26 cellular contexts compared by ENCODE assay signal in genomic region chr20:49394264-49394663, GRCh38.
DNase-seq lines count a peak whose midpoint lies in the region; ATAC-seq and TF ChIP-seq lines count a peak whose summit lies in the region.
"Had no signal": no experiment of that assay in that cellular context is flagged by ENCODE, and none has a peak within 500 bp of the region (broad histone marks: within the 10 kb centered on the region; RNA-seq: fewer than 3 reads in every experiment).

No MANE protein-coding gene starts in this region.

- H3K36me3 ChIP-seq in Panc1 (ENCODE audit: control insufficient read depth, insufficient read depth, low read length) (no peaks in the 10 kb centered on the region), spleen (no peaks in the 10 kb centered on the region), OCI-LY7 (ENCODE audit: insufficient read depth, low read length) (no peaks in the 10 kb centered on the region)
- H3K36me3 ChIP-seq: adrenal gland, cardiac muscle cell had no signal

- H3K9me3 ChIP-seq in Panc1 (ENCODE audit: control insufficient read depth, insufficient read depth, low read depth, low read length): no peaks in the 10 kb centered on the region
- H3K9me3 ChIP-seq in spleen: no peaks in the 10 kb centered on the region
- no peaks in the 10 kb centered on the region for H3K9me3 ChIP-seq in OCI-LY7 (ENCODE audit: low read length)
- H3K9me3 ChIP-seq: adrenal gland, testis had no signal

- H3K4me2 ChIP-seq in OCI-LY7 (ENCODE audit: low read length): no peak overlapping the region

- H3K9me2 ChIP-seq in OCI-LY7 (ENCODE audit: insufficient read depth, low read length): no peaks in the 10 kb centered on the region

- BruUV-seq in Panc1 (replicated peaks; lab: Mats Ljungman, UMichigan) (no TSS peak), OCI-LY7 (replicated peaks; lab: Mats Ljungman, UMichigan) (no TSS peak)

- no peak for ATAC-seq in Panc1
- ATAC-seq in HG03175 (IDR thresholded peaks at IDR 0.05; ENCODE audit: unreplicated experiment): no peak
- ATAC-seq: left lobe of liver had no signal

- TF ChIP-seq POLR2A in spleen (IDR thresholded peaks at IDR 0.05): no peak

- TF ChIP-seq CTCF in Panc1 (IDR thresholded peaks at IDR 0.05): no peak
- no peak for TF ChIP-seq CTCF in fibroblast of the aortic adventitia (IDR thresholded peaks at IDR 0.05; ENCODE audit: insufficient read depth, low read length)
- no peak for TF ChIP-seq CTCF in spleen (IDR thresholded peaks at IDR 0.05 in 8 of 11, conservative IDR thresholded peaks at IDR 0.05 in 3 of 11)
- TF ChIP-seq CTCF in OCI-LY7 (conservative IDR thresholded peaks at IDR 0.05; ENCODE audit: low read length): no peak

- H3K4me3 ChIP-seq in Panc1 (ENCODE audit: low read depth in 2 of 2, low read length in 2 of 2) (no peak overlapping the region), fibroblast of the aortic adventitia (ENCODE audit: low read depth, low read length) (no peak overlapping the region), spleen (no peak overlapping the region), OCI-LY7 (ENCODE audit: low read depth, low read length, poor library complexity, severe bottlenecking) (no peak overlapping the region)
- H3K4me3 ChIP-seq: adrenal gland, cardiac muscle cell, testis had no signal

- CTCF ChIA-PET in Panc1 (lab: Charles Lee) (no interaction called here), OCI-LY7 (lab: Charles Lee; ENCODE audit: unreplicated experiment) (no interaction called here)

- H3K4me1 ChIP-seq in Panc1 (ENCODE audit: control insufficient read depth, insufficient read depth, low read length) (peaks cover 5% of the 10 kb centered on the region), spleen (peaks cover 0 to 8% (median 0%) of the 10 kb centered on the region in 6 donors), OCI-LY7 (ENCODE audit: insufficient read depth, low read length, poor library complexity, severe bottlenecking) (no peaks in the 10 kb centered on the region)
- H3K4me1 ChIP-seq: adrenal gland had no signal

- POLR2A ChIA-PET in Panc1 (lab: Charles Lee): no interaction called here
- POLR2A ChIA-PET in OCI-LY7 (lab: Charles Lee): no interaction called here

- no peaks in the 10 kb centered on the region for H4K20me1 ChIP-seq in OCI-LY7 (ENCODE audit: insufficient read depth, low read length)

- in situ Hi-C loops in Panc1 (cut with HindIII; ENCODE audit: low pct_unique_long_range_greater_than_20kb, low sequenced_read_pairs): no loop called here

- 0 out of 2 replicates have a peak overlapping the region, but pooled peaks have one; percentile 12 for H3K27ac ChIP-seq in Panc1 (ENCODE audit: low read length)
- no peak overlapping the region for H3K27ac ChIP-seq in spleen
- no peak overlapping the region for H3K27ac ChIP-seq in OCI-LY7 (ENCODE audit: low read depth, low read length, poor library complexity, severe bottlenecking)
- H3K27ac ChIP-seq: adrenal gland, cardiac muscle cell, WERI-Rb-1 had no signal

- H3K79me2 ChIP-seq in OCI-LY7 (ENCODE audit: insufficient read depth, low read depth, low read length): no peaks in the 10 kb centered on the region

- WGBS in spleen, 5 donors: 79 to 94% (median 84%) methylated on average over 4 of the region's 4 CpGs

- intact Hi-C loops in Panc1 (cut with micrococcal nuclease; ENCODE audit: unreplicated experiment): no loop called here
- intact Hi-C loops in spleen (cut with DNase I; ENCODE audit: low total_unique reads): no loop called here
- intact Hi-C loops in OCI-LY7 (cut with micrococcal nuclease; ENCODE audit: unreplicated experiment): no loop called here

- DNase-seq in EH (ENCODE audit: low read depth) (peak; percentile 48), Panc1 (ENCODE audit: low read depth, low spot score) (no peak), fibroblast of the aortic adventitia (ENCODE audit: low read depth) (peak; percentile 70), spleen (peak; percentile 6), GF-D8 (lab: John Stamatoyannopoulos, UW) (no peak), CD1c-positive myeloid dendritic cell (ENCODE audit: extremely low spot score) (no peak), OCI-LY7 (ENCODE audit: low spot score) (no peak)
- DNase-seq: ACHN; activated CD4-positive, alpha-beta memory T cell treated with anti-CD3 and anti-CD28 coated beads, Interleukin-2, amount 10 ng/mL, durations not matched to agents 7 days and 5 days; activated gamma-delta T cell treated with Interleukin-2 at 50 U/mL for 16 hours; activated T-cell treated with anti-CD3 and anti-CD28 coated beads for 4 hours; adrenal gland; CD4-positive, alpha-beta T cell; DMS 273 treated with DMSO at 0.1 percent for 48 hours; GDM1; glutamatergic neuron; GOT3; KBM-7; midbrain; NCI-H774; T-helper 2 cell; testis; WERI-Rb-1 had no signal

- H2AFZ ChIP-seq in OCI-LY7 (ENCODE audit: low read length): no peak overlapping the region

- H3K27me3 ChIP-seq in Panc1 (ENCODE audit: control insufficient read depth, insufficient read depth, low read length) (no peaks in the 10 kb centered on the region), spleen (replicated peaks in 1 of 7) (peaks cover 0 to 14% (median 0%) of the 10 kb centered on the region in 7 donors)
- H3K27me3 ChIP-seq: adrenal gland, cardiac muscle cell, testis had no signal

Comparison
In these comparisons a context has a peak if more than half of its experiments do, and no peak if none do; other contexts are left out.
1. DNase-seq: peak in EH (single experiment), fibroblast of the aortic adventitia (single experiment) and spleen (single experiment); none in Panc1 (single experiment), GF-D8 (single experiment), CD1c-positive myeloid dendritic cell (single experiment) and OCI-LY7 (single experiment).